ENCODE assay signal across 13 cellular contexts in the genomic region with DNA sequence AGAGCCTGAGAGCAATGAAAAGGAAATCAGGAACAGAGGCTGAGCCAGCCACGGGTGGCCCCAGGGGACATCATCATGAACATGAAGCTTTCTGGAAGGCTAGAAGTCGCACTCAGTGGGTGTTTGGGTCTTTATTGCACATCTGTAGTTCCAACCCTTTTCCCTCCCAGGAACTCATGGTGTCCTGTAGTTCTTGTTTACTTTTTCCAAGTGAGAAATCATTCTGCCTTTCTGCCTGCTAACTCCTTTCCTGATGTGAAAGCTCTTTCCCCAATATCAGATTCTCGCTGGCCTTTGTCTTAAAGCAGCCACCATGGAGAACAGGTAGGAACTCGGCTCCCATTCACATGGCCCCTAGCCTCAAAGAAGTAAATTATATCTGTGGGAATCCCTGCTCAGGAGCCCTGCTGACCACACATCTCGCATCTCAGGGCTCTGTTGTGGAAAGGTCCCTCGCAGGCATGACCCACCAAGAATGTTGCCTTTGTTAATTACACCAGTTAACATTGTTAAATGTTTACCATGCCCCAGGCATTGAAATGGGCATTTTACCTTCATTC.
DNase-seq lines count a peak whose midpoint lies in the region; ATAC-seq and TF ChIP-seq lines count a peak whose summit lies in the region.
"Had no signal": no experiment of that assay in that cellular context is flagged by ENCODE, and none has a peak within 500 bp of the region (broad histone marks: within the 10 kb centered on the region; RNA-seq: fewer than 3 reads in every experiment).

No MANE protein-coding gene starts in this region.

- H3K27ac ChIP-seq in C4-2B (peak overlapping the region; percentile 34; the same call in 1 of the 2 replicates), angular gyrus (ENCODE audit: low read depth, low read length) (peak overlapping the region; percentile 34)
- H3K27ac ChIP-seq: Peyer's patch had no signal

- ATAC-seq in sciatic nerve = peak; percentile 13

- intact Hi-C loops in sciatic nerve (cut with DNase I) = no loop called here

- DNase-seq in iPS-NIHi7 (ENCODE audit: extremely low spot score) = peak; percentile 37
- DNase-seq in sciatic nerve (ENCODE audit: low spot score) = no peak
- DNase-seq in NCI-H2227 (lab: John Stamatoyannopoulos, UW; ENCODE audit: unreplicated experiment) = no peak
- no peak for DNase-seq in DMS 273 treated with DMSO at 0.1 percent for 48 hours (lab: John Stamatoyannopoulos, UW)
- DNase-seq in KG1 (lab: John Stamatoyannopoulos, UW) = no peak
- no peak for DNase-seq in effector CD4-positive, alpha-beta T cell
- DNase-seq: activated effector memory CD4-positive, alpha-beta T cell treated with anti-CD3 and anti-CD28 coated beads, Interleukin-2, amount 50 U/mL, for 16 hours; NCI-H2081; NCI-H774; Peyer's patch; posterior cingulate gyrus had no signal

- no peak for TF ChIP-seq CTCF in C4-2B (conservative IDR thresholded peaks at IDR 0.05)
